ENCODE assay signal across 1 cellular context in the genomic region with DNA sequence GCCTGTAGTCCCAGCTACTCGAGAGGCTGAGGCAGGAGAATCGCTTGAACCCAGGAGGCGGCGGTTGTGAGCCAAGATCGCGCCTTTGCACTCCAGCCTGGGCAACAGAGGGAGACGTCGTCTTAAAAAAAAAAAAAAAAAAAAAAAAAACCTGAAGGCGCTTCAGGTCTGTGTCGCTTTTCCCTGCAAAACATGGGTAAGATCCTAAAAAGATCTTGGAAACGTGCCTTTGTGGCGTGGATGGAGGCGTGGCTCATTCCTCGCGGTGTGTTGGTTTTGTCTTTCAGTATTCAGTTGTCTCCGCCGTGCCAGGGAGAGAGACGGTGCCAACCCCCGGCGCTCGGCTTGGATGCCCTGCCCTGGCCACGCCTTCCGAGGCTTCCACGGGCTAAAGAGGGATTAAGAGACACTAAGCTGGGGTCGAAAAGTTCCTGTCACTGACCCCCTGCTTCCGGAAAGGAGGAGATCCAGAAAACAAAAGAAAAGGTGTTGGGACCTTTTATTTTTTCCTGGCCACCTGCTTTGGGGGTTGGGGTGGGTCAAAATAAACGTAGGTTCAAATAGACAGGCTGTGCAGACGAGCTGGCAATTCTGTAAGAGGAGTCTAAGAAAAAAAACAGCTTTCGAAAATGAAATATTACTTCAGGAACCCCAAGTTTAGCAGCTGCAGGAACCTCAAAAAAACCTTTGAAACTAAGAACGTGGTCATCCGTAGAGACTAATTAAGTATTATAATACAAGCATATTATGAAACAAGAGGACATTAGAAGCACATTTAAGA.
A peak's percentile ranks its signal among the peaks of the same experiment; 100 is the strongest.
TF ChIP-seq lines count a peak whose summit lies in the region.

No MANE protein-coding gene starts in this region.

TF ChIP-seq in HEK293, 187 proteins besides CTCF, POLR2A, EP300 and RAD21 (continued from another document and continues in another):
- TF ChIP-seq, protein P1, sequence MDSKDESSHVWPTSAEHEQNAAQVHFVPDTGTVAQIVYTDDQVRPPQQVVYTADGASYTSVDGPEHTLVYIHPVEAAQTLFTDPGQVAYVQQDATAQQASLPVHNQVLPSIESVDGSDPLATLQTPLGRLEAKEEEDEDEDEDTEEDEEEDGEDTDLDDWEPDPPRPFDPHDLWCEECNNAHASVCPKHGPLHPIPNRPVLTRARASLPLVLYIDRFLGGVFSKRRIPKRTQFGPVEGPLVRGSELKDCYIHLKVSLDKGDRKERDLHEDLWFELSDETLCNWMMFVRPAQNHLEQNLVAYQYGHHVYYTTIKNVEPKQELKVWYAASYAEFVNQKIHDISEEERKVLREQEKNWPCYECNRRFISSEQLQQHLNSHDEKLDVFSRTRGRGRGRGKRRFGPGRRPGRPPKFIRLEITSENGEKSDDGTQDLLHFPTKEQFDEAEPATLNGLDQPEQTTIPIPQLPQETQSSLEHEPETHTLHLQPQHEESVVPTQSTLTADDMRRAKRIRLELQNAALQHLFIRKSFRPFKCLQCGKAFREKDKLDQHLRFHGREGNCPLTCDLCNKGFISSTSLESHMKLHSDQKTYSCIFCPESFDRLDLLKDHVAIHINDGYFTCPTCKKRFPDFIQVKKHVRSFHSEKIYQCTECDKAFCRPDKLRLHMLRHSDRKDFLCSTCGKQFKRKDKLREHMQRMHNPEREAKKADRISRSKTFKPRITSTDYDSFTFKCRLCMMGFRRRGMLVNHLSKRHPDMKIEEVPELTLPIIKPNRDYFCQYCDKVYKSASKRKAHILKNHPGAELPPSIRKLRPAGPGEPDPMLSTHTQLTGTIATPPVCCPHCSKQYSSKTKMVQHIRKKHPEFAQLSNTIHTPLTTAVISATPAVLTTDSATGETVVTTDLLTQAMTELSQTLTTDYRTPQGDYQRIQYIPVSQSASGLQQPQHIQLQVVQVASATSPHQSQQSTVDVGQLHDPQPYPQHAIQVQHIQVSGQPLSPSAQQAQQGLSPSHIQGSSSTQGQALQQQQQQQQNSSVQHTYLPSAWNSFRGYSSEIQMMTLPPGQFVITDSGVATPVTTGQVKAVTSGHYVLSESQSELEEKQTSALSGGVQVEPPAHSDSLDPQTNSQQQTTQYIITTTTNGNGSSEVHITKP (tag by site-specific recombination; IDR thresholded peaks at IDR 0.05) = peak; percentile 21
- no peak for TF ChIP-seq ZBTB21 (tag by site-specific recombination; IDR thresholded peaks at IDR 0.05)
- TF ChIP-seq ZNF670 (tag by site-specific recombination; IDR thresholded peaks at IDR 0.05; ENCODE audit: low read depth) = no peak
- peak; percentile 33; the same call in 1 of the 2 replicates for TF ChIP-seq ZBTB20 (tag by site-specific recombination; IDR thresholded peaks at IDR 0.05)
- TF ChIP-seq ZNF10 (tag by site-specific recombination; IDR thresholded peaks at IDR 0.05) = no peak
- TF ChIP-seq REPIN1 (tag by site-specific recombination; IDR thresholded peaks at IDR 0.05; ENCODE audit: low read depth) = no peak
- no peak for TF ChIP-seq ZSCAN30 (tag by site-specific recombination; IDR thresholded peaks at IDR 0.05)
- peak; percentile 34 for TF ChIP-seq KLF9 (tag by site-specific recombination; IDR thresholded peaks at IDR 0.05; ENCODE audit: low read depth)
- no peak for TF ChIP-seq ZNF654 (tag by site-specific recombination; IDR thresholded peaks at IDR 0.05; ENCODE audit: low read depth)
- TF ChIP-seq, protein P2, sequence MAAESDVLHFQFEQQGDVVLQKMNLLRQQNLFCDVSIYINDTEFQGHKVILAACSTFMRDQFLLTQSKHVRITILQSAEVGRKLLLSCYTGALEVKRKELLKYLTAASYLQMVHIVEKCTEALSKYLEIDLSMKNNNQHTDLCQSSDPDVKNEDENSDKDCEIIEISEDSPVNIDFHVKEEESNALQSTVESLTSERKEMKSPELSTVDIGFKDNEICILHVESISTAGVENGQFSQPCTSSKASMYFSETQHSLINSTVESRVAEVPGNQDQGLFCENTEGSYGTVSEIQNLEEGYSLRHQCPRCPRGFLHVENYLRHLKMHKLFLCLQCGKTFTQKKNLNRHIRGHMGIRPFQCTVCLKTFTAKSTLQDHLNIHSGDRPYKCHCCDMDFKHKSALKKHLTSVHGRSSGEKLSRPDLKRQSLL (tag by site-specific recombination; IDR thresholded peaks at IDR 0.05) = no peak
- TF ChIP-seq, protein P3, sequence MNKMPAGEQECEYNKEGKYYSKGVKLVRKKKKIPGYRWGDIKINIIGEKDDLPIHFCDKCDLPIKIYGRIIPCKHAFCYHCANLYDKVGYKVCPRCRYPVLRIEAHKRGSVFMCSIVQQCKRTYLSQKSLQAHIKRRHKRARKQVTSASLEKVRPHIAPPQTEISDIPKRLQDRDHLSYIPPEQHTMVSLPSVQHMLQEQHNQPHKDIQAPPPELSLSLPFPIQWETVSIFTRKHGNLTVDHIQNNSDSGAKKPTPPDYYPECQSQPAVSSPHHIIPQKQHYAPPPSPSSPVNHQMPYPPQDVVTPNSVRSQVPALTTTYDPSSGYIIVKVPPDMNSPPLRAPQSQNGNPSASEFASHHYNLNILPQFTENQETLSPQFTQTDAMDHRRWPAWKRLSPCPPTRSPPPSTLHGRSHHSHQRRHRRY (tag by site-specific recombination; IDR thresholded peaks at IDR 0.05) = no peak
- TF ChIP-seq, protein P4, sequence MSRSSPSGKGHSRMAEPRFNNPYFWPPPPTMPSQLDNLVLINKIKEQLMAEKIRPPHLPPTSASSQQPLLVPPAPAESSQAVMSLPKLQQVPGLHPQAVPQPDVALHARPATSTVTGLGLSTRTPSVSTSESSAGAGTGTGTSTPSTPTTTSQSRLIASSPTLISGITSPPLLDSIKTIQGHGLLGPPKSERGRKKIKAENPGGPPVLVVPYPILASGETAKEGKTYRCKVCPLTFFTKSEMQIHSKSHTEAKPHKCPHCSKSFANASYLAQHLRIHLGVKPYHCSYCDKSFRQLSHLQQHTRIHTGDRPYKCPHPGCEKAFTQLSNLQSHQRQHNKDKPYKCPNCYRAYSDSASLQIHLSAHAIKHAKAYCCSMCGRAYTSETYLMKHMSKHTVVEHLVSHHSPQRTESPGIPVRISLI (tag by site-specific recombination; IDR thresholded peaks at IDR 0.05) = peak; percentile 77; the same call in 1 of the 2 replicates
- TF ChIP-seq, protein P5, sequence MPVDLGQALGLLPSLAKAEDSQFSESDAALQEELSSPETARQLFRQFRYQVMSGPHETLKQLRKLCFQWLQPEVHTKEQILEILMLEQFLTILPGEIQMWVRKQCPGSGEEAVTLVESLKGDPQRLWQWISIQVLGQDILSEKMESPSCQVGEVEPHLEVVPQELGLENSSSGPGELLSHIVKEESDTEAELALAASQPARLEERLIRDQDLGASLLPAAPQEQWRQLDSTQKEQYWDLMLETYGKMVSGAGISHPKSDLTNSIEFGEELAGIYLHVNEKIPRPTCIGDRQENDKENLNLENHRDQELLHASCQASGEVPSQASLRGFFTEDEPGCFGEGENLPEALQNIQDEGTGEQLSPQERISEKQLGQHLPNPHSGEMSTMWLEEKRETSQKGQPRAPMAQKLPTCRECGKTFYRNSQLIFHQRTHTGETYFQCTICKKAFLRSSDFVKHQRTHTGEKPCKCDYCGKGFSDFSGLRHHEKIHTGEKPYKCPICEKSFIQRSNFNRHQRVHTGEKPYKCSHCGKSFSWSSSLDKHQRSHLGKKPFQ (tag by site-specific recombination; IDR thresholded peaks at IDR 0.05) = 0 out of 2 replicates have a peak, but pooled peaks have one; percentile 9
- TF ChIP-seq ZNF175 (tag by site-specific recombination; IDR thresholded peaks at IDR 0.05) = no peak
- TF ChIP-seq, protein P6, sequence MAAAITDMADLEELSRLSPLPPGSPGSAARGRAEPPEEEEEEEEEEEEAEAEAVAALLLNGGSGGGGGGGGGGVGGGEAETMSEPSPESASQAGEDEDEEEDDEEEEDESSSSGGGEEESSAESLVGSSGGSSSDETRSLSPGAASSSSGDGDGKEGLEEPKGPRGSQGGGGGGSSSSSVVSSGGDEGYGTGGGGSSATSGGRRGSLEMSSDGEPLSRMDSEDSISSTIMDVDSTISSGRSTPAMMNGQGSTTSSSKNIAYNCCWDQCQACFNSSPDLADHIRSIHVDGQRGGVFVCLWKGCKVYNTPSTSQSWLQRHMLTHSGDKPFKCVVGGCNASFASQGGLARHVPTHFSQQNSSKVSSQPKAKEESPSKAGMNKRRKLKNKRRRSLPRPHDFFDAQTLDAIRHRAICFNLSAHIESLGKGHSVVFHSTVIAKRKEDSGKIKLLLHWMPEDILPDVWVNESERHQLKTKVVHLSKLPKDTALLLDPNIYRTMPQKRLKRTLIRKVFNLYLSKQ (tag by site-specific recombination; IDR thresholded peaks at IDR 0.05; ENCODE audit: borderline replicate concordance) = no peak
- TF ChIP-seq, protein P7, sequence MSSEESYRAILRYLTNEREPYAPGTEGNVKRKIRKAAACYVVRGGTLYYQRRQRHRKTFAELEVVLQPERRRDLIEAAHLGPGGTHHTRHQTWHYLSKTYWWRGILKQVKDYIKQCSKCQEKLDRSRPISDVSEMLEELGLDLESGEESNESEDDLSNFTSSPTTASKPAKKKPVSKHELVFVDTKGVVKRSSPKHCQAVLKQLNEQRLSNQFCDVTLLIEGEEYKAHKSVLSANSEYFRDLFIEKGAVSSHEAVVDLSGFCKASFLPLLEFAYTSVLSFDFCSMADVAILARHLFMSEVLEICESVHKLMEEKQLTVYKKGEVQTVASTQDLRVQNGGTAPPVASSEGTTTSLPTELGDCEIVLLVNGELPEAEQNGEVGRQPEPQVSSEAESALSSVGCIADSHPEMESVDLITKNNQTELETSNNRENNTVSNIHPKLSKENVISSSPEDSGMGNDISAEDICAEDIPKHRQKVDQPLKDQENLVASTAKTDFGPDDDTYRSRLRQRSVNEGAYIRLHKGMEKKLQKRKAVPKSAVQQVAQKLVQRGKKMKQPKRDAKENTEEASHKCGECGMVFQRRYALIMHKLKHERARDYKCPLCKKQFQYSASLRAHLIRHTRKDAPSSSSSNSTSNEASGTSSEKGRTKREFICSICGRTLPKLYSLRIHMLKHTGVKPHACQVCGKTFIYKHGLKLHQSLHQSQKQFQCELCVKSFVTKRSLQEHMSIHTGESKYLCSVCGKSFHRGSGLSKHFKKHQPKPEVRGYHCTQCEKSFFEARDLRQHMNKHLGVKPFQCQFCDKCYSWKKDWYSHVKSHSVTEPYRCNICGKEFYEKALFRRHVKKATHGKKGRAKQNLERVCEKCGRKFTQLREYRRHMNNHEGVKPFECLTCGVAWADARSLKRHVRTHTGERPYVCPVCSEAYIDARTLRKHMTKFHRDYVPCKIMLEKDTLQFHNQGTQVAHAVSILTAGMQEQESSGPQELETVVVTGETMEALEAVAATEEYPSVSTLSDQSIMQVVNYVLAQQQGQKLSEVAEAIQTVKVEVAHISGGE (tag by site-specific recombination; conservative IDR thresholded peaks at IDR 0.05; ENCODE audit: low read depth) = no peak
- TF ChIP-seq, protein P8, sequence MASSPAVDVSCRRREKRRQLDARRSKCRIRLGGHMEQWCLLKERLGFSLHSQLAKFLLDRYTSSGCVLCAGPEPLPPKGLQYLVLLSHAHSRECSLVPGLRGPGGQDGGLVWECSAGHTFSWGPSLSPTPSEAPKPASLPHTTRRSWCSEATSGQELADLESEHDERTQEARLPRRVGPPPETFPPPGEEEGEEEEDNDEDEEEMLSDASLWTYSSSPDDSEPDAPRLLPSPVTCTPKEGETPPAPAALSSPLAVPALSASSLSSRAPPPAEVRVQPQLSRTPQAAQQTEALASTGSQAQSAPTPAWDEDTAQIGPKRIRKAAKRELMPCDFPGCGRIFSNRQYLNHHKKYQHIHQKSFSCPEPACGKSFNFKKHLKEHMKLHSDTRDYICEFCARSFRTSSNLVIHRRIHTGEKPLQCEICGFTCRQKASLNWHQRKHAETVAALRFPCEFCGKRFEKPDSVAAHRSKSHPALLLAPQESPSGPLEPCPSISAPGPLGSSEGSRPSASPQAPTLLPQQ (tag by site-specific recombination; IDR thresholded peaks at IDR 0.05) = no peak
- no peak for TF ChIP-seq HOXD13 (CRISPR knock-in tag; IDR thresholded peaks at IDR 0.05; ENCODE audit: borderline replicate concordance)
- TF ChIP-seq TRIM28 (IDR thresholded peaks at IDR 0.05; ENCODE audit: borderline replicate concordance, low read length) = no peak
- TF ChIP-seq ZNF530 (tag by site-specific recombination; IDR thresholded peaks at IDR 0.05; ENCODE audit: low read depth) = no peak
- no peak for TF ChIP-seq KLF7 (tag by site-specific recombination; IDR thresholded peaks at IDR 0.05; ENCODE audit: borderline replicate concordance)
- peak; percentile 89 for TF ChIP-seq ZNF335 (tag by site-specific recombination; conservative IDR thresholded peaks at IDR 0.05)
- TF ChIP-seq, protein P9, sequence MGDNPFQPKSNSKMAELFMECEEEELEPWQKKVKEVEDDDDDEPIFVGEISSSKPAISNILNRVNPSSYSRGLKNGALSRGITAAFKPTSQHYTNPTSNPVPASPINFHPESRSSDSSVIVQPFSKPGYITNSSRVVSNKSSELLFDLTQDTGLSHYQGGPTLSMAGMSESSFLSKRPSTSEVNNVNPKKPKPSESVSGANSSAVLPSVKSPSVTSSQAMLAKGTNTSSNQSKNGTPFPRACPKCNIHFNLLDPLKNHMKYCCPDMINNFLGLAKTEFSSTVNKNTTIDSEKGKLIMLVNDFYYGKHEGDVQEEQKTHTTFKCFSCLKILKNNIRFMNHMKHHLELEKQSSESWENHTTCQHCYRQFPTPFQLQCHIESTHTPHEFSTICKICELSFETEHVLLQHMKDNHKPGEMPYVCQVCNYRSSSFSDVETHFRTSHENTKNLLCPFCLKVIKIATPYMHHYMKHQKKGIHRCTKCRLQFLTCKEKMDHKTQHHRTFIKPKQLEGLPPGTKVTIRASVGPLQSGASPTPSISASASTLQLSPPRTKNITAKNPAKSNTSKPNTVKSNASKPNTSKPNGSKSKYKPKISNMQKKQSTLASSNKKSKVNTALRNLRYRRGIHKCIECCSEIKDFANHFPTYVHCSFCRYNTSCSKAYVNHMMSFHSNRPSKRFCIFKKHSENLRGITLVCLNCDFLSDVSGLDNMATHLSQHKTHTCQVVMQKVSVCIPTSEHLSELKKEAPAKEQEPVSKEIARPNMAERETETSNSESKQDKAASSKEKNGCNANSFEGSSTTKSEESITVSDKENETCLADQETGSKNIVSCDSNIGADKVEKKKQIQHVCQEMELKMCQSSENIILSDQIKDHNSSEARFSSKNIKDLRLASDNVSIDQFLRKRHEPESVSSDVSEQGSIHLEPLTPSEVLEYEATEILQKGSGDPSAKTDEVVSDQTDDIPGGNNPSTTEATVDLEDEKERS (tag by site-specific recombination; IDR thresholded peaks at IDR 0.05) = no peak
- TF ChIP-seq, protein P10, sequence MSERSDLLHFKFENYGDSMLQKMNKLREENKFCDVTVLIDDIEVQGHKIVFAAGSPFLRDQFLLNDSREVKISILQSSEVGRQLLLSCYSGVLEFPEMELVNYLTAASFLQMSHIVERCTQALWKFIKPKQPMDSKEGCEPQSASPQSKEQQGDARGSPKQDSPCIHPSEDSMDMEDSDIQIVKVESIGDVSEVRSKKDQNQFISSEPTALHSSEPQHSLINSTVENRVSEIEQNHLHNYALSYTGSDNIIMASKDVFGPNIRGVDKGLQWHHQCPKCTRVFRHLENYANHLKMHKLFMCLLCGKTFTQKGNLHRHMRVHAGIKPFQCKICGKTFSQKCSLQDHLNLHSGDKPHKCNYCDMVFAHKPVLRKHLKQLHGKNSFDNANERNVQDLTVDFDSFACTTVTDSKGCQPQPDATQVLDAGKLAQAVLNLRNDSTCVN (tag by site-specific recombination; optimal IDR thresholded peaks at IDR 0.05) = no peak
- TF ChIP-seq ZNF529 (tag by site-specific recombination; IDR thresholded peaks at IDR 0.05; ENCODE audit: insufficient replicate concordance) = no peak
- TF ChIP-seq ZNF610 (tag by site-specific recombination; IDR thresholded peaks at IDR 0.05; ENCODE audit: borderline replicate concordance) = no peak
- TF ChIP-seq ZNF660 (tag by site-specific recombination; IDR thresholded peaks at IDR 0.05) = no peak
- TF ChIP-seq ZNF707 (tag by site-specific recombination; IDR thresholded peaks at IDR 0.05) = no peak
- no peak for TF ChIP-seq ZFHX2 (tag by site-specific recombination; conservative IDR thresholded peaks at IDR 0.05)
- TF ChIP-seq ZBTB8A (tag by site-specific recombination; IDR thresholded peaks at IDR 0.05) = no peak
- TF ChIP-seq WT1 (tag by site-specific recombination; IDR thresholded peaks at IDR 0.05) = 0 out of 2 replicates have a peak, but pooled peaks have one; percentile 1
- no peak for TF ChIP-seq KLF16 (tag by site-specific recombination; IDR thresholded peaks at IDR 0.05)
- no peak for TF ChIP-seq ZNF302 (tag by site-specific recombination; IDR thresholded peaks at IDR 0.05; ENCODE audit: low read depth)
- TF ChIP-seq ZXDB (tag by site-specific recombination; IDR thresholded peaks at IDR 0.05) = no peak
